In the genomic region with DNA sequence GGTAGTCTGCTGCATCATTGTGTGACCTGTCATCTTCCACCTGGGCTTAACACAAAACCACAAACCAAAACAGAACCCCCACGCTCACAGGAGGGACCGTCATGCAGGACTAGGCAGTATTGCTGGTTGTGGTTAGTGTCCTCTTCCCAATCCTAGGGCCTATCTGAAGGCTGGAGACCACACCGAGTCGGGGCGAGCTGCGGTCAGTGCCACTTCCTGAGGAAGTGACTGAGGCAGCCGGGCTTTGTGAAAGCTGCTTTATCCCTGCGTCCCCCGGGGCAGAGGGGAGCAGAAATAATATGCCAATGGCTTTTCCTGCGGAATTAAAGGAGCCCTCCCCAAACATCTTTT, we compare ENCODE assay signal across 8 cellular contexts. TPM values are rescaled to one million over a fixed set of nuclear protein-coding genes. Genes with fewer than 3 reads are reported as not detected.
DNase-seq lines count a peak whose midpoint lies in the region; ATAC-seq and TF ChIP-seq lines count a peak whose summit lies in the region.

No MANE protein-coding gene starts in this region.

- H3K4me3 ChIP-seq in gastroesophageal sphincter: peak overlapping the region in 1 of 2 donors; percentile 2

- peak; percentile 26 for DNase-seq in T-helper 2 cell treated with Interferon-gamma antibody and Interleukin-4, amounts not matched to agents 5 μg/mL and 100 μg/mL, for 36 hours (ENCODE audit: low spot score)
- DNase-seq in renal cortical epithelial cell (ENCODE audit: low read depth) (peak; percentile 68), NCI-H2196 treated with DMSO at 0.1 percent for 48 hours (lab: John Stamatoyannopoulos, UW; ENCODE audit: unreplicated experiment) (no peak), NCI-H2029 treated with DMSO at 0.1 percent for 48 hours (lab: John Stamatoyannopoulos, UW) (no peak)

- H3K27ac Mint-ChIP-seq in T-helper 2 cell treated with Interferon-gamma antibody and Interleukin-4, amounts not matched to agents 5 μg/mL and 100 μg/mL, for 36 hours: no peak overlapping the region

- no peaks in the 10 kb centered on the region for H3K9me3 ChIP-seq in gastroesophageal sphincter

- WGBS in gastroesophageal sphincter (ENCODE audit: low coverage in 1 of 2), 2 donors: 44 to 73% methylated on average over 3 to 6 of the region's 10 CpGs

- no peak overlapping the region for H3K4me3 Mint-ChIP-seq in T-helper 2 cell treated with Interferon-gamma antibody and Interleukin-4, amounts not matched to agents 5 μg/mL and 100 μg/mL, for 36 hours

- H3K4me1 ChIP-seq in gastroesophageal sphincter: peaks cover 0 to 34% (median 0%) of the 10 kb centered on the region in 3 donors

- no peaks in the 10 kb centered on the region for H3K27me3 ChIP-seq in gastroesophageal sphincter

- H3K27me3 Mint-ChIP-seq in T-helper 2 cell treated with Interferon-gamma antibody and Interleukin-4, amounts not matched to agents 5 μg/mL and 100 μg/mL, for 36 hours (ENCODE audit: low read depth): peaks cover 11% of the 10 kb centered on the region

- no peak for TF ChIP-seq CTCF in gastroesophageal sphincter (IDR thresholded peaks at IDR 0.05)

- H3K27ac ChIP-seq in gastroesophageal sphincter: peak overlapping the region in 3 of 4 donors; percentile 51 to 66 (median 52)

- peaks cover 0 to 39% of the 10 kb centered on the region in 2 donors for H3K36me3 ChIP-seq in gastroesophageal sphincter

- no peak for TF ChIP-seq EP300 in gastroesophageal sphincter (IDR thresholded peaks at IDR 0.05)

- H3K36me3 Mint-ChIP-seq in T-helper 2 cell treated with Interferon-gamma antibody and Interleukin-4, amounts not matched to agents 5 μg/mL and 100 μg/mL, for 36 hours (ENCODE audit: low read depth): no peaks in the 10 kb centered on the region

- no peak for TF ChIP-seq POLR2A in gastroesophageal sphincter (IDR thresholded peaks at IDR 0.05)

- H3K4me1 Mint-ChIP-seq in T-helper 2 cell treated with Interferon-gamma antibody and Interleukin-4, amounts not matched to agents 5 μg/mL and 100 μg/mL, for 36 hours (ENCODE audit: low read depth): peaks cover 13% of the 10 kb centered on the region

- ATAC-seq in GM18870 (IDR thresholded peaks at IDR 0.05; ENCODE audit: unreplicated experiment): peak; percentile 73
- peak; percentile 66 for ATAC-seq in HG03097 (IDR thresholded peaks at IDR 0.05; ENCODE audit: low FRiP score, unreplicated experiment)
- peak; percentile 79 for ATAC-seq in gastroesophageal sphincter
- no peak for ATAC-seq in GM19452 (IDR thresholded peaks at IDR 0.05; ENCODE audit: unreplicated experiment)

- H3K9me3 Mint-ChIP-seq in T-helper 2 cell treated with Interferon-gamma antibody and Interleukin-4, amounts not matched to agents 5 μg/mL and 100 μg/mL, for 36 hours: no peaks in the 10 kb centered on the region

RNA-seq across cellular contexts. Expression of gene ZNF532, which starts 22.9 kb away (rescaled TPM):
- 100 to 1,000 TPM in 2 of 4 donors, 10 to 100 TPM in 2; 48.3 to 128 (median 96.2) TPM for total RNA-seq in gastroesophageal sphincter
- 25.0 and 89.9 TPM in 2 replicates for total RNA-seq in renal cortical epithelial cell

Comparison
In these comparisons a context has a peak if more than half of its experiments do, and no peak if none do; other contexts are left out.
1. DNase-seq: peak in T-helper 2 cell treated with Interferon-gamma antibody and Interleukin-4, amounts not matched to agents 5 μg/mL and 100 μg/mL, for 36 hours (single experiment) and renal cortical epithelial cell (single experiment); none in NCI-H2196 treated with DMSO at 0.1 percent for 48 hours (single experiment) and NCI-H2029 treated with DMSO at 0.1 percent for 48 hours (single experiment).